Comparison of ENCODE assay signal across 14 cellular contexts in the genomic region with DNA sequence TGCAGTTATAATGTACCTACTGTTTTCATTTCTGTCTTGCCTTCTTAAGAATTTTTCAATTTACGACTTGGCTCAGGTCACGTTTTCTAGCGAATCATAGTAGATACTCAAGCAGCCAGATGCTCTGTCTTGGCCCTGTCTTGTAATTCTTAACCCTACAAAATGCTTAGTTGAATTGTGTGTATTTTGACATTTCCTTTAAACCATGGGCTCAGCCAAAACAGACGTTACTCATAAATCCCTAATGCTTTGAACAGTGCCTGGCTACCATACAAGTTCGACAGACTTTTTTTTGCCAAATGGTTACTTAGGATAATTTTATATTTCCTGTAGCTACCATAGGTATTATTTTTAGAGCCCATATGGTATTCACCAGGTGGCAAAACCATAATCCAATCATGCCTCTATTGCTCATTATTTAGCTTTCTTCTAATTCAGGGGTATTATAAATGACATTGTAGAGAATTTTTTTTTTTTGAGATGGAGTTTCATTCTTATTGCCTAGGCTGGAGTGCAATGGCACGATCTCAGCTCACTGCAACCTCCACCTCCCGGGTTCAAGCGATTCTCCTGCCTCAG. TPM values are rescaled to one million over a fixed set of nuclear protein-coding genes. Genes with fewer than 3 reads are reported as not detected.
DNase-seq lines count a peak whose midpoint lies in the region; ATAC-seq, FAIRE-seq and TF ChIP-seq lines count a peak whose summit lies in the region.
"Had no signal": no experiment of that assay in that cellular context is flagged by ENCODE, and none has a peak within 500 bp of the region (broad histone marks: within the 10 kb centered on the region; RNA-seq: fewer than 3 reads in every experiment).

No MANE protein-coding gene starts in this region.

- dilution Hi-C loops in keratinocyte (cut with MboI; ENCODE audit: extremely low pct_ligation_motif_present, low sequenced_read_pairs): no loop called here

- no peak overlapping the region for H3K4me2 ChIP-seq in keratinocyte (ENCODE audit: control insufficient read depth, extremely low read depth, insufficient read depth, low read depth, low read length)
- H3K4me2 ChIP-seq: hepatocyte had no signal

- no peak for ATAC-seq in HG02852 (IDR thresholded peaks at IDR 0.05; ENCODE audit: unreplicated experiment)

- no peaks in the 10 kb centered on the region for H3K9me3 ChIP-seq in keratinocyte (ENCODE audit: control insufficient read depth, low read depth, low read length)
- H3K9me3 ChIP-seq: testis had no signal

- H3K9ac ChIP-seq in keratinocyte (ENCODE audit: control insufficient read depth, extremely low read depth, insufficient read depth, low read length): no peak overlapping the region

- peak overlapping the region; percentile 61 for H3K27ac ChIP-seq in epithelial cell of prostate
- H3K27ac ChIP-seq in keratinocyte (ENCODE audit: control insufficient read depth, insufficient read depth, low read length): peak overlapping the region; percentile 60
- H3K27ac ChIP-seq: hepatocyte, testis, VCaP had no signal

- no peaks in the 10 kb centered on the region for H3K27me3 ChIP-seq in keratinocyte (ENCODE audit: control insufficient read depth, extremely low read depth, insufficient read depth, low read length)
- H3K27me3 ChIP-seq: hepatocyte, testis had no signal

- no peaks in the 10 kb centered on the region for H4K20me1 ChIP-seq in keratinocyte (ENCODE audit: control insufficient read depth, extremely low read depth, insufficient read depth, low read length)

- H2AFZ ChIP-seq in keratinocyte (ENCODE audit: control insufficient read depth, low read length): no peak overlapping the region
- H2AFZ ChIP-seq: hepatocyte had no signal

- no peaks in the 10 kb centered on the region for H3K9me1 ChIP-seq in keratinocyte (ENCODE audit: control insufficient read depth, extremely low read depth, insufficient read depth, low read length)

- no peak for TF ChIP-seq CTCF in keratinocyte (optimal IDR thresholded peaks at IDR 0.05 in 1 of 3, IDR thresholded peaks at IDR 0.05 in 1 of 3, conservative IDR thresholded peaks at IDR 0.05 in 1 of 3; ENCODE audit: extremely low read depth in 1 of 3, insufficient read depth in 2 of 3, low read length in 3 of 3)

- peaks cover 3 to 6% of the 10 kb centered on the region in 2 experiments for H3K36me3 ChIP-seq in keratinocyte (ENCODE audit: control insufficient read depth in 2 of 2, extremely low read depth in 1 of 2, insufficient read depth in 2 of 2, low read length in 2 of 2)

- peaks cover 4% of the 10 kb centered on the region for H3K79me2 ChIP-seq in keratinocyte (ENCODE audit: control insufficient read depth, insufficient read depth, low read length)

- peaks cover 21% of the 10 kb centered on the region for H3K4me1 ChIP-seq in keratinocyte (ENCODE audit: control insufficient read depth, extremely low read depth, insufficient read depth, low read length)
- H3K4me1 ChIP-seq: testis had no signal

- DNase-seq in DMS 273 treated with DMSO at 0.1 percent for 48 hours (lab: John Stamatoyannopoulos, UW) (peak; percentile 11), NCI-H524 treated with DMSO at 0.1 percent for 48 hours (lab: John Stamatoyannopoulos, UW) (peak; percentile 39), epithelial cell of prostate (ENCODE audit: low read depth, low spot score) (no peak), keratinocyte (ENCODE audit: low read depth, low spot score) (no peak), HuH-7.5 (ENCODE audit: low spot score) (no peak), 8988T (no peak)
- no peak for DNase-seq in stimulated activated CD4-positive, alpha-beta T cell treated with anti-CD3 and anti-CD28 coated beads, Interleukin-4, amount 100 ng/mL, for 24 hours
- DNase-seq: activated gamma-delta T cell treated with Interleukin-2 at 50 U/mL for 16 hours, HCEC 1CT, left cardiac atrium, testis had no signal

- no peak for FAIRE-seq in keratinocyte (lab: Jason Lieb, UNC)

- no peak overlapping the region for H3K4me3 ChIP-seq in keratinocyte (ENCODE audit: control insufficient read depth in 2 of 3, extremely low read depth in 1 of 3, insufficient read depth in 2 of 3, low read depth in 1 of 3, low read length in 3 of 3)
- H3K4me3 ChIP-seq: hepatocyte, testis had no signal

RNA-seq across cellular contexts. Expression of a gene that starts 54.3 kb away (rescaled TPM):
- polyA plus RNA-seq in keratinocyte: 14.0 to 17.5 TPM (median 17.3 TPM) in 3 replicates
- polyA plus RNA-seq in keratinocyte (2011; ENCODE audit: low read depth): 17.5 TPM
- 10.4 and 15.3 TPM in 2 replicates for polyA plus RNA-seq in keratinocyte (2011; cell fraction: cytosol; rRNA removed)
- polyA plus RNA-seq in keratinocyte (2011; cell fraction: nucleus; rRNA removed): 23.6 and 28.3 TPM in 2 replicates
- 11.5 and 43.7 TPM in 2 replicates for polyA plus RNA-seq in keratinocyte (2012; ENCODE audit: low replicate concordance)
- 26.4 to 41.8 TPM (median 35.9 TPM) in 3 replicates for polyA minus RNA-seq in keratinocyte
- 31.1 TPM for polyA minus RNA-seq in keratinocyte (2011; cell fraction: cytosol; rRNA and poly(A)+ RNA removed)
- polyA minus RNA-seq in keratinocyte (2011; cell fraction: nucleus; rRNA and poly(A)+ RNA removed): 16.2 and 21.3 TPM in 2 replicates

Comparison
In these comparisons a context has a peak if more than half of its experiments do, and no peak if none do; other contexts are left out.
1. DNase-seq: peak in DMS 273 treated with DMSO at 0.1 percent for 48 hours (single experiment) and NCI-H524 treated with DMSO at 0.1 percent for 48 hours (single experiment); none in epithelial cell of prostate (single experiment), keratinocyte (single experiment), HuH-7.5 (single experiment), 8988T (single experiment) and stimulated activated CD4-positive, alpha-beta T cell treated with anti-CD3 and anti-CD28 coated beads, Interleukin-4, amount 100 ng/mL, for 24 hours (single experiment).